In the genomic region with DNA sequence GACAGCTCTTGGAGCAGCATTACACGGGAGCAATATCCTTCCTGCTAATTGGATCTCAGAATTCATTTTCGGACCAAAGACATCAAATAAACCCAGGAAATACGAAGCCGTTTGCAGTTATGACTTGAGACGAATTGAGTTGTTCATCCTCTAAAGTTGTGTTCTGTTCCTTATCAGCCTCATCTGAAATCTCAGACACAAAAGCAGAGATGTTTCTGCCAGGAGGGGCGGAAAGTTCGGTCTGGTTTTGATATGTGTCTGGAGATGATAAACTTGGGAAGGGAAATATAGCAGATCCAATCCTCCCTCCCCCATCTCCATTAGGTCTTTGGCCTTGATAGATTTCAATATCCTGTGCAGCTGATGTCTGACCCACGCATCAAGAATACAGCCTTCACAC, we compare ENCODE assay signal across 1 cellular context.
A peak's percentile ranks its signal among the peaks of the same experiment; 100 is the strongest.
TF ChIP-seq lines count a peak whose summit lies in the region.

No MANE protein-coding gene starts in this region.

TF ChIP-seq in SK-N-SH, 30 proteins besides CTCF, POLR2A, EP300 and RAD21 (continued from another document):
- TF ChIP-seq, protein P1, sequence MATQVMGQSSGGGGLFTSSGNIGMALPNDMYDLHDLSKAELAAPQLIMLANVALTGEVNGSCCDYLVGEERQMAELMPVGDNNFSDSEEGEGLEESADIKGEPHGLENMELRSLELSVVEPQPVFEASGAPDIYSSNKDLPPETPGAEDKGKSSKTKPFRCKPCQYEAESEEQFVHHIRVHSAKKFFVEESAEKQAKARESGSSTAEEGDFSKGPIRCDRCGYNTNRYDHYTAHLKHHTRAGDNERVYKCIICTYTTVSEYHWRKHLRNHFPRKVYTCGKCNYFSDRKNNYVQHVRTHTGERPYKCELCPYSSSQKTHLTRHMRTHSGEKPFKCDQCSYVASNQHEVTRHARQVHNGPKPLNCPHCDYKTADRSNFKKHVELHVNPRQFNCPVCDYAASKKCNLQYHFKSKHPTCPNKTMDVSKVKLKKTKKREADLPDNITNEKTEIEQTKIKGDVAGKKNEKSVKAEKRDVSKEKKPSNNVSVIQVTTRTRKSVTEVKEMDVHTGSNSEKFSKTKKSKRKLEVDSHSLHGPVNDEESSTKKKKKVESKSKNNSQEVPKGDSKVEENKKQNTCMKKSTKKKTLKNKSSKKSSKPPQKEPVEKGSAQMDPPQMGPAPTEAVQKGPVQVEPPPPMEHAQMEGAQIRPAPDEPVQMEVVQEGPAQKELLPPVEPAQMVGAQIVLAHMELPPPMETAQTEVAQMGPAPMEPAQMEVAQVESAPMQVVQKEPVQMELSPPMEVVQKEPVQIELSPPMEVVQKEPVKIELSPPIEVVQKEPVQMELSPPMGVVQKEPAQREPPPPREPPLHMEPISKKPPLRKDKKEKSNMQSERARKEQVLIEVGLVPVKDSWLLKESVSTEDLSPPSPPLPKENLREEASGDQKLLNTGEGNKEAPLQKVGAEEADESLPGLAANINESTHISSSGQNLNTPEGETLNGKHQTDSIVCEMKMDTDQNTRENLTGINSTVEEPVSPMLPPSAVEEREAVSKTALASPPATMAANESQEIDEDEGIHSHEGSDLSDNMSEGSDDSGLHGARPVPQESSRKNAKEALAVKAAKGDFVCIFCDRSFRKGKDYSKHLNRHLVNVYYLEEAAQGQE (IDR thresholded peaks at IDR 0.05; ENCODE audit: low read depth, low read length) = no peak
- TF ChIP-seq, protein P2, sequence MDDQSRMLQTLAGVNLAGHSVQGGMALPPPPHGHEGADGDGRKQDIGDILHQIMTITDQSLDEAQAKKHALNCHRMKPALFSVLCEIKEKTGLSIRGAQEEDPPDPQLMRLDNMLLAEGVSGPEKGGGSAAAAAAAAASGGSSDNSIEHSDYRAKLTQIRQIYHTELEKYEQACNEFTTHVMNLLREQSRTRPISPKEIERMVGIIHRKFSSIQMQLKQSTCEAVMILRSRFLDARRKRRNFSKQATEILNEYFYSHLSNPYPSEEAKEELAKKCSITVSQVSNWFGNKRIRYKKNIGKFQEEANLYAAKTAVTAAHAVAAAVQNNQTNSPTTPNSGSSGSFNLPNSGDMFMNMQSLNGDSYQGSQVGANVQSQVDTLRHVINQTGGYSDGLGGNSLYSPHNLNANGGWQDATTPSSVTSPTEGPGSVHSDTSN (IDR thresholded peaks at IDR 0.05) = 0 out of 2 replicates have a peak, but pooled peaks have one; percentile 13
